19 cellular contexts compared by ENCODE assay signal in genomic region chr20:61809006-61809770, GRCh38.
DNase-seq lines count a peak whose midpoint lies in the region; ATAC-seq, FAIRE-seq and TF ChIP-seq lines count a peak whose summit lies in the region.
"Had no signal": no experiment of that assay in that cellular context is flagged by ENCODE, and none has a peak within 500 bp of the region (broad histone marks: within the 10 kb centered on the region; RNA-seq: fewer than 3 reads in every experiment).

No MANE protein-coding gene starts in this region.

- no peak for TF ChIP-seq POLR2A in spleen (IDR thresholded peaks at IDR 0.05)

- FAIRE-seq in bronchial epithelial cell (lab: Jason Lieb, UNC), result peak; percentile 13
- FAIRE-seq: D721Med, G401.6, GM12891 had no signal

- H3K27ac ChIP-seq in left ventricle myocardium inferior (replicated peaks), result no peak overlapping the region
- H3K27ac ChIP-seq in spleen, result no peak overlapping the region
- H3K27ac ChIP-seq: BLaER1 treated with 17β-estradiol and CSF1 and Interleukin-3, amounts not matched to agents 10 nM and 100 nM had no signal

- no peaks in the 10 kb centered on the region for H3K4me1 ChIP-seq in left ventricle myocardium inferior
- no peaks in the 10 kb centered on the region for H3K4me1 ChIP-seq in mucosa of descending colon (ENCODE audit: low read depth)
- peaks cover 0 to 2% (median 0%) of the 10 kb centered on the region in 6 donors for H3K4me1 ChIP-seq in spleen

- no peak overlapping the region for H3K4me3 ChIP-seq in left ventricle myocardium inferior
- H3K4me3 ChIP-seq in bronchial epithelial cell (ENCODE audit: low read depth, low read length), result no peak overlapping the region
- H3K4me3 ChIP-seq in mucosa of descending colon, result no peak overlapping the region
- H3K4me3 ChIP-seq in spleen, result no peak overlapping the region
- H3K4me3 ChIP-seq: BLaER1 treated with 17β-estradiol and CSF1 and Interleukin-3, amounts not matched to agents 10 nM and 100 nM; GM23338 had no signal

- intact Hi-C loops in left ventricle myocardium superior (cut with micrococcal nuclease), result no loop called here
- intact Hi-C loops in left ventricle myocardium inferior (cut with micrococcal nuclease), result no loop called here
- intact Hi-C loops in mucosa of descending colon (cut with DNase I, micrococcal nuclease), result no loop called here
- intact Hi-C loops in spleen (cut with DNase I; ENCODE audit: low total_unique reads), result no loop called here

- DNase-seq in left ventricle myocardium superior (peak; percentile 9), left ventricle myocardium inferior (no peak), bronchial epithelial cell (ENCODE audit: low read depth) (no peak), mucosa of descending colon (peak in 2 of 3 donors; percentile 3 to 7), spleen (peak; percentile 33), activated gamma-delta T cell treated with Interleukin-2 at 50 U/mL for 16 hours (no peak), iPS-NIHi11 (ENCODE audit: low spot score) (no peak)
- DNase-seq: ACHN; CD4-positive, CD25-positive, alpha-beta regulatory T cell; DMS153; DMS79 treated with DMSO at 0.1 percent for 48 hours; EL; H9 had no signal

- ATAC-seq in left ventricle myocardium superior, result no peak
- ATAC-seq in mucosa of descending colon, result no peak
- ATAC-seq in HG02759 (IDR thresholded peaks at IDR 0.05; ENCODE audit: unreplicated experiment), result no peak
- ATAC-seq: GM23338 had no signal

- H3K27me3 ChIP-seq in left ventricle myocardium inferior (ENCODE audit: low read depth) (peaks cover 93% of the 10 kb centered on the region), bronchial epithelial cell (ENCODE audit: control insufficient read depth, insufficient read depth, low read length) (no peaks in the 10 kb centered on the region), spleen (replicated peaks in 1 of 7) (peaks cover 0 to 16% (median 0%) of the 10 kb centered on the region in 7 donors)

- H3K9me3 ChIP-seq in left ventricle myocardium inferior (replicated peaks) (no peaks in the 10 kb centered on the region), mucosa of descending colon (no peaks in the 10 kb centered on the region), spleen (no peaks in the 10 kb centered on the region)
- H3K9me3 ChIP-seq: BLaER1 treated with 17β-estradiol and CSF1 and Interleukin-3, amounts not matched to agents 10 nM and 100 nM had no signal

- H3K36me3 ChIP-seq in left ventricle myocardium inferior (no peaks in the 10 kb centered on the region), bronchial epithelial cell (ENCODE audit: control insufficient read depth, insufficient read depth, low read length) (no peaks in the 10 kb centered on the region), mucosa of descending colon (ENCODE audit: low read depth) (no peaks in the 10 kb centered on the region), spleen (no peaks in the 10 kb centered on the region)
- H3K36me3 ChIP-seq: BLaER1 treated with 17β-estradiol and CSF1 and Interleukin-3, amounts not matched to agents 10 nM and 100 nM had no signal

- TF ChIP-seq CTCF in left ventricle myocardium inferior (IDR thresholded peaks at IDR 0.05; ENCODE audit: borderline replicate concordance), result no peak
- no peak for TF ChIP-seq CTCF in bronchial epithelial cell (IDR thresholded peaks at IDR 0.05; ENCODE audit: insufficient read depth, low read length, severe bottlenecking)
- no peak for TF ChIP-seq CTCF in mucosa of descending colon (IDR thresholded peaks at IDR 0.05)
- TF ChIP-seq CTCF in spleen (IDR thresholded peaks at IDR 0.05 in 8 of 11, conservative IDR thresholded peaks at IDR 0.05 in 3 of 11), result no peak

- WGBS in spleen, 5 donors, result 86 to 91% (median 89%) methylated on average over 25 of the region's 25 CpGs

Comparison
In these comparisons a context has a peak if more than half of its experiments do, and no peak if none do; other contexts are left out.
1. DNase-seq: peak in left ventricle myocardium superior (single experiment), mucosa of descending colon (2 of 3) and spleen (single experiment); none in left ventricle myocardium inferior (single experiment), bronchial epithelial cell (single experiment), activated gamma-delta T cell treated with Interleukin-2 at 50 U/mL for 16 hours (single experiment) and iPS-NIHi11 (single experiment).